Comparison of ENCODE assay signal across 12 cellular contexts in genomic region chr1:84991097-84991890, GRCh38. TPM values are rescaled to one million over a fixed set of nuclear protein-coding genes. Genes with fewer than 3 reads are reported as not detected.
DNase-seq lines count a peak whose midpoint lies in the region; ATAC-seq and TF ChIP-seq lines count a peak whose summit lies in the region.
"Had no signal": no experiment of that assay in that cellular context is flagged by ENCODE, and none has a peak within 500 bp of the region (broad histone marks: within the 10 kb centered on the region; RNA-seq: fewer than 3 reads in every experiment).

No MANE protein-coding gene starts in this region.

- H3K9me3 ChIP-seq in OCI-LY3 (ENCODE audit: insufficient read depth, low read length) (no peaks in the 10 kb centered on the region), mammary epithelial cell (replicated peaks; ENCODE audit: insufficient read depth, low read length) (no peaks in the 10 kb centered on the region)
- H3K9me3 ChIP-seq: spleen had no signal

- in situ Hi-C loops in mammary epithelial cell (cut with MboI; ENCODE audit: low sequenced_read_pairs in 2 of 2), result no loop called here

- no peak overlapping the region for H2AFZ ChIP-seq in OCI-LY3 (ENCODE audit: low read depth, low read length)
- H2AFZ ChIP-seq in mammary epithelial cell (ENCODE audit: low read depth, low read length), result no peak overlapping the region

- peak overlapping the region; percentile 6 to 65 for H3K27ac Mint-ChIP-seq in natural killer cell treated with Interleukin-12 subunit alpha and Interleukin-12 subunit beta and Interleukin-15 and Interleukin-18, amount 100 ng/mL, for 72 hours
- H3K27ac Mint-ChIP-seq in natural killer cell, result no peak overlapping the region

- H3K27me3 ChIP-seq in OCI-LY3 (ENCODE audit: low read depth, low read length) (no peaks in the 10 kb centered on the region), mammary epithelial cell (ENCODE audit: insufficient read depth, low read length) (no peaks in the 10 kb centered on the region)

- peaks cover 11% of the 10 kb centered on the region for H3K36me3 Mint-ChIP-seq in natural killer cell treated with Interleukin-12 subunit alpha and Interleukin-12 subunit beta and Interleukin-15 and Interleukin-18, amount 100 ng/mL, for 72 hours
- no peaks in the 10 kb centered on the region for H3K36me3 Mint-ChIP-seq in natural killer cell

- CTCF ChIA-PET in mammary epithelial cell (lab: Charles Lee; ENCODE audit: low non-redundant PET), result no interaction called here

- peak in 1 of 2 donors; percentile 70 for ATAC-seq in natural killer cell treated with Interleukin-12 subunit alpha and Interleukin-12 subunit beta and Interleukin-15 and Interleukin-18, amount 100 ng/mL, for 72 hours
- ATAC-seq in natural killer cell (no peak), HG02970 (IDR thresholded peaks at IDR 0.05; ENCODE audit: low FRiP score, unreplicated experiment) (peak; percentile 35), GM19467 (IDR thresholded peaks at IDR 0.05; ENCODE audit: unreplicated experiment) (no peak), left colon (no peak)

- H3K27me3 Mint-ChIP-seq in natural killer cell treated with Interleukin-12 subunit alpha and Interleukin-12 subunit beta and Interleukin-15 and Interleukin-18, amount 100 ng/mL, for 72 hours, result peaks cover 0 to 22% of the 10 kb centered on the region in 2 donors
- H3K27me3 Mint-ChIP-seq in natural killer cell (ENCODE audit: low read depth in 2 of 2), result peaks cover 8 to 10% of the 10 kb centered on the region in 2 donors

- H3K27ac ChIP-seq in OCI-LY3 (ENCODE audit: low read length), result peak overlapping the region; percentile 96
- no peak overlapping the region for H3K27ac ChIP-seq in mammary epithelial cell (ENCODE audit: insufficient read depth, low read depth, low read length)
- H3K27ac ChIP-seq: spleen had no signal

- H4K20me1 ChIP-seq in OCI-LY3 (ENCODE audit: insufficient read depth, low read length), result peaks cover 41% of the 10 kb centered on the region
- H4K20me1 ChIP-seq in mammary epithelial cell (ENCODE audit: insufficient read depth, low read length), result no peaks in the 10 kb centered on the region

- intact Hi-C loops in natural killer cell (cut with micrococcal nuclease), result no loop called here
- intact Hi-C loops in mammary epithelial cell (cut with micrococcal nuclease), result no loop called here
- intact Hi-C loops in left colon (cut with DNase I, micrococcal nuclease), result no loop called here

- H3K36me3 ChIP-seq in OCI-LY3 (replicated peaks; ENCODE audit: low read depth, low read length) (peaks cover 24% of the 10 kb centered on the region), mammary epithelial cell (ENCODE audit: insufficient read depth, low read length) (no peaks in the 10 kb centered on the region)
- H3K36me3 ChIP-seq: spleen had no signal

- H3K4me3 ChIP-seq in OCI-LY3 (ENCODE audit: low read length), result peak overlapping the region; percentile 64
- no peak overlapping the region for H3K4me3 ChIP-seq in mammary epithelial cell (replicated peaks in 1 of 3; ENCODE audit: insufficient read depth in 1 of 3, low read depth in 2 of 3, low read length in 3 of 3)
- H3K4me3 ChIP-seq: spleen had no signal

- H3K9ac ChIP-seq in OCI-LY3 (ENCODE audit: low read length) (peak overlapping the region; percentile 55), mammary epithelial cell (ENCODE audit: insufficient read depth, low read length) (no peak overlapping the region)

- BruUV-seq in mammary epithelial cell (replicated peaks; lab: Mats Ljungman, UMichigan), result no TSS peak

- no peak for DNase-seq in natural killer cell treated with Interleukin-12 subunit alpha and Interleukin-12 subunit beta and Interleukin-15 and Interleukin-18, amount 100 ng/mL, for 72 hours (ENCODE audit: low spot score)
- DNase-seq in natural killer cell (no peak), mammary epithelial cell (no peak), left colon (no peak), NCI-H2227 treated with DMSO at 0.1 percent for 48 hours (lab: John Stamatoyannopoulos, UW) (no peak)
- DNase-seq: amygdala; NK-92 treated with Interleukin-12 subunit alpha and Interleukin-12 subunit beta, amount 100 ng/mL, for 24 hours; spleen had no signal

- no peaks in the 10 kb centered on the region for H3K9me3 Mint-ChIP-seq in natural killer cell treated with Interleukin-12 subunit alpha and Interleukin-12 subunit beta and Interleukin-15 and Interleukin-18, amount 100 ng/mL, for 72 hours
- no peaks in the 10 kb centered on the region for H3K9me3 Mint-ChIP-seq in natural killer cell

- dilution Hi-C loops in mammary epithelial cell (cut with HindIII; ENCODE audit: low sequenced_read_pairs), result no loop called here

- TF ChIP-seq CTCF in natural killer cell (IDR thresholded peaks at IDR 0.05) (no peak), OCI-LY3 (IDR thresholded peaks at IDR 0.05; ENCODE audit: low read depth, low read length) (no peak), mammary epithelial cell (conservative IDR thresholded peaks at IDR 0.05 in 1 of 2, IDR thresholded peaks at IDR 0.05 in 1 of 2; ENCODE audit: extremely low read depth in 1 of 2, insufficient read depth in 1 of 2, low read depth in 1 of 2, low read length in 2 of 2) (no peak)

- peaks cover 26 to 40% of the 10 kb centered on the region in 2 donors for H3K4me1 Mint-ChIP-seq in natural killer cell treated with Interleukin-12 subunit alpha and Interleukin-12 subunit beta and Interleukin-15 and Interleukin-18, amount 100 ng/mL, for 72 hours (ENCODE audit: low read depth in 2 of 2)
- H3K4me1 Mint-ChIP-seq in natural killer cell, result peaks cover 6% of the 10 kb centered on the region in 2 donors

- peaks cover 87% of the 10 kb centered on the region for H3K79me2 ChIP-seq in OCI-LY3 (ENCODE audit: low read length)
- H3K79me2 ChIP-seq in mammary epithelial cell (ENCODE audit: insufficient read depth, low read length), result no peaks in the 10 kb centered on the region

- peaks cover 71% of the 10 kb centered on the region for H3K4me1 ChIP-seq in OCI-LY3 (ENCODE audit: low read length)
- H3K4me1 ChIP-seq in mammary epithelial cell (ENCODE audit: insufficient read depth, low read length), result peaks cover under 1% of the 10 kb centered on the region

- H3K4me3 Mint-ChIP-seq in natural killer cell treated with Interleukin-12 subunit alpha and Interleukin-12 subunit beta and Interleukin-15 and Interleukin-18, amount 100 ng/mL, for 72 hours, result peak overlapping the region; percentile 77
- H3K4me3 Mint-ChIP-seq in natural killer cell, result no peak overlapping the region

- H3K4me2 ChIP-seq in OCI-LY3 (ENCODE audit: low read length) (peak overlapping the region; percentile 74), mammary epithelial cell (ENCODE audit: insufficient read depth, low read depth, low read length) (no peak overlapping the region)

- 78% methylated on average over 8 of the region's 8 CpGs for WGBS in mammary epithelial cell (ENCODE audit: low coverage, missing lambda C conversion rate)

RNA-seq across cellular contexts. Expression of gene MCOLN2, which starts 5.6 kb away (rescaled TPM):
- 100 to 1,000 TPM in 1 of 2 donors, 10 to 100 TPM in 1; 35.5 to 117 TPM for total RNA-seq in natural killer cell treated with Interleukin-12 subunit alpha and Interleukin-12 subunit beta and Interleukin-15 and Interleukin-18, amount 100 ng/mL, for 72 hours
- total RNA-seq in natural killer cell (10 to 100 TPM in 1 of 3 donors, 1 to 10 TPM in 1, under 1 TPM in 1; 0.84 to 23.9 (median 3.8) TPM), mammary epithelial cell (1 to 10 TPM; 1.2 to 1.6 TPM), left colon (10 to 100 TPM; 25.2 to 87.3 TPM)
- 1.9 TPM for polyA plus RNA-seq in mammary epithelial cell
- 1.6 TPM for polyA minus RNA-seq in mammary epithelial cell
- polyA plus RNA-seq: neural cell had no signal

RNA-seq across cellular contexts. Expression of gene MCOLN3, which starts 57.0 kb away (rescaled TPM):
- total RNA-seq in natural killer cell treated with Interleukin-12 subunit alpha and Interleukin-12 subunit beta and Interleukin-15 and Interleukin-18, amount 100 ng/mL, for 72 hours, result under 1 TPM in 1 of 2 donors, not detected in 1; 0.31 TPM
- total RNA-seq in natural killer cell, result not detected
- 10 to 100 TPM; 17.0 to 21.2 TPM for total RNA-seq in mammary epithelial cell
- polyA plus RNA-seq in mammary epithelial cell, result 9.4 TPM
- 10.6 TPM for polyA minus RNA-seq in mammary epithelial cell
- total RNA-seq in left colon, result 1 to 10 TPM; 1.1 to 4.0 TPM
- polyA plus RNA-seq: neural cell had no signal

Comparison
In these comparisons a context has a peak if more than half of its experiments do, and no peak if none do; other contexts are left out.
1. H3K27ac Mint-ChIP-seq: peak in natural killer cell treated with Interleukin-12 subunit alpha and Interleukin-12 subunit beta and Interleukin-15 and Interleukin-18, amount 100 ng/mL, for 72 hours (2 of 2); none in natural killer cell (0 of 2).